2 cellular contexts compared by ENCODE assay signal in the genomic region with DNA sequence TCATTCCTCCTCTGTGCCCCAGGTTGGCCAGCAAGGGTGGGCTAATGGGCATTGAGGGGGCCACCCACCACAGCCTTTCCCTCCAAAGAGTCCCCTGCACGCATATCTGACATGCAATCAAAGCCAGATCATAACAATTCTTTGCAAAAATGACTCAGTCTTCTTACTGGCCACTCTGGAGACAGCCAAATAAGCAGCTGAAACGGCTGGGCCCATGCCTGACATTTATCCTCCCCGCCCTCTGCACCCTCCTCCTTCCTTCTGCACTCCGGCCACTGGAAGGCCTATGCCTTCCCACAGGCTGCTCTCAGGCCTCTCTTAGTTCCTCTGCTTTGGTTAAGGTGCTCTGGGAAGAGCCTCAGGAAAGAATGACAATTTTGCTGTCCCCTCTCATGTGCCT.
TF ChIP-seq lines count a peak whose summit lies in the region.

No MANE protein-coding gene starts in this region.

TF ChIP-seq in SK-N-SH treated with all-trans-retinoic acid at 6 μM for 48 hours, 23 proteins besides CTCF, POLR2A, EP300 and RAD21 (continued from another document):
- TF ChIP-seq, protein P1, sequence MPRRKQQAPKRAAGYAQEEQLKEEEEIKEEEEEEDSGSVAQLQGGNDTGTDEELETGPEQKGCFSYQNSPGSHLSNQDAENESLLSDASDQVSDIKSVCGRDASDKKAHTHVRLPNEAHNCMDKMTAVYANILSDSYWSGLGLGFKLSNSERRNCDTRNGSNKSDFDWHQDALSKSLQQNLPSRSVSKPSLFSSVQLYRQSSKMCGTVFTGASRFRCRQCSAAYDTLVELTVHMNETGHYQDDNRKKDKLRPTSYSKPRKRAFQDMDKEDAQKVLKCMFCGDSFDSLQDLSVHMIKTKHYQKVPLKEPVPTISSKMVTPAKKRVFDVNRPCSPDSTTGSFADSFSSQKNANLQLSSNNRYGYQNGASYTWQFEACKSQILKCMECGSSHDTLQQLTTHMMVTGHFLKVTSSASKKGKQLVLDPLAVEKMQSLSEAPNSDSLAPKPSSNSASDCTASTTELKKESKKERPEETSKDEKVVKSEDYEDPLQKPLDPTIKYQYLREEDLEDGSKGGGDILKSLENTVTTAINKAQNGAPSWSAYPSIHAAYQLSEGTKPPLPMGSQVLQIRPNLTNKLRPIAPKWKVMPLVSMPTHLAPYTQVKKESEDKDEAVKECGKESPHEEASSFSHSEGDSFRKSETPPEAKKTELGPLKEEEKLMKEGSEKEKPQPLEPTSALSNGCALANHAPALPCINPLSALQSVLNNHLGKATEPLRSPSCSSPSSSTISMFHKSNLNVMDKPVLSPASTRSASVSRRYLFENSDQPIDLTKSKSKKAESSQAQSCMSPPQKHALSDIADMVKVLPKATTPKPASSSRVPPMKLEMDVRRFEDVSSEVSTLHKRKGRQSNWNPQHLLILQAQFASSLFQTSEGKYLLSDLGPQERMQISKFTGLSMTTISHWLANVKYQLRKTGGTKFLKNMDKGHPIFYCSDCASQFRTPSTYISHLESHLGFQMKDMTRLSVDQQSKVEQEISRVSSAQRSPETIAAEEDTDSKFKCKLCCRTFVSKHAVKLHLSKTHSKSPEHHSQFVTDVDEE (CRISPR knock-in tag; IDR thresholded peaks at IDR 0.05): no peak

TF ChIP-seq in SK-N-SH, 30 proteins besides CTCF, POLR2A, EP300 and RAD21 (continued from another document):
- TF ChIP-seq NRF1 (IDR thresholded peaks at IDR 0.05; ENCODE audit: low read depth, low read length): no peak
- TF ChIP-seq, protein P2, sequence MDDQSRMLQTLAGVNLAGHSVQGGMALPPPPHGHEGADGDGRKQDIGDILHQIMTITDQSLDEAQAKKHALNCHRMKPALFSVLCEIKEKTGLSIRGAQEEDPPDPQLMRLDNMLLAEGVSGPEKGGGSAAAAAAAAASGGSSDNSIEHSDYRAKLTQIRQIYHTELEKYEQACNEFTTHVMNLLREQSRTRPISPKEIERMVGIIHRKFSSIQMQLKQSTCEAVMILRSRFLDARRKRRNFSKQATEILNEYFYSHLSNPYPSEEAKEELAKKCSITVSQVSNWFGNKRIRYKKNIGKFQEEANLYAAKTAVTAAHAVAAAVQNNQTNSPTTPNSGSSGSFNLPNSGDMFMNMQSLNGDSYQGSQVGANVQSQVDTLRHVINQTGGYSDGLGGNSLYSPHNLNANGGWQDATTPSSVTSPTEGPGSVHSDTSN (IDR thresholded peaks at IDR 0.05): no peak
